Comparison of ENCODE assay signal across 36 cellular contexts in genomic region chr11:20880094-20880493, GRCh38.
"Had no signal": no experiment of that assay in that cellular context is flagged by ENCODE, and none has a peak within 500 bp of the region (broad histone marks: within the 10 kb centered on the region; RNA-seq: fewer than 3 reads in every experiment).

No MANE protein-coding gene starts in this region.

- H3K4me3 ChIP-seq: MG63 had no signal

- H3K36me3 ChIP-seq: MG63 had no signal

- H3K9me3 ChIP-seq: MG63 had no signal

- H3K27me3 ChIP-seq: MG63 had no signal

- DNase-seq: Kasumi-1, MG63, MM.1S, MV-4-11, NCI-H1048, NCI-H1092, NCI-H1092 treated with DMSO at 0.1 percent for 48 hours, NCI-H1105, NCI-H1105 treated with DMSO at 0.1 percent for 48 hours, NCI-H1417, NCI-H1417 treated with DMSO at 0.1 percent for 48 hours, NCI-H1436, NCI-H1436 treated with DMSO at 0.1 percent for 48 hours, NCI-H146, NCI-H1694, NCI-H1694 treated with DMSO at 0.1 percent for 48 hours, NCI-H187, NCI-H187 treated with DMSO at 0.1 percent for 48 hours, NCI-H1930, NCI-H2029, NCI-H2029 treated with DMSO at 0.1 percent for 48 hours, NCI-H2081, NCI-H2081 treated with DMSO at 0.1 percent for 48 hours, NCI-H2107, NCI-H2171, NCI-H2171 treated with DMSO at 0.1 percent for 48 hours, NCI-H2227 treated with DMSO at 0.1 percent for 48 hours, NCI-H226, NCI-H345, NCI-H446, NCI-H446 treated with DMSO at 0.1 percent for 48 hours, NCI-H510A, NCI-H510A treated with DMSO at 0.1 percent for 48 hours, NCI-H524, NCI-H524 treated with DMSO at 0.1 percent for 48 hours, NCI-H526 had no signal
